ENCODE assay signal across 2 cellular contexts in genomic region chr9:37937403-37937802, GRCh38.
TF ChIP-seq lines count a peak whose summit lies in the region.

No MANE protein-coding gene starts in this region.

TF ChIP-seq in endothelial cell of umbilical vein, 7 proteins besides CTCF, POLR2A, EP300 and RAD21:
- no peak for TF ChIP-seq EZH2 (IDR thresholded peaks at IDR 0.05; ENCODE audit: borderline replicate concordance, low read depth, low read length, severe bottlenecking)
- TF ChIP-seq POLR2AphosphoS5 (IDR thresholded peaks at IDR 0.05; ENCODE audit: insufficient read depth, low read depth, low read length): no peak
- no peak for TF ChIP-seq MYC (IDR thresholded peaks at IDR 0.05; ENCODE audit: low read depth, low read length)
- no peak for TF ChIP-seq MAX (IDR thresholded peaks at IDR 0.05; ENCODE audit: insufficient read depth, insufficient read length)
- TF ChIP-seq JUN (IDR thresholded peaks at IDR 0.05; ENCODE audit: borderline replicate concordance, insufficient read depth, insufficient read length, low read depth): no peak
TF ChIP-seq in endothelial cell of umbilical vein: peak in this region for 0.

TF ChIP-seq in HepG2, 621 proteins besides CTCF, POLR2A, EP300 and RAD21:
- no peak for TF ChIP-seq ZNF749 (CRISPR knock-in tag; IDR thresholded peaks at IDR 0.05; ENCODE audit: borderline replicate concordance)
- TF ChIP-seq ATRX (CRISPR knock-in tag; IDR thresholded peaks at IDR 0.05; ENCODE audit: borderline replicate concordance): no peak
- TF ChIP-seq ZNF468 (CRISPR knock-in tag; IDR thresholded peaks at IDR 0.05): no peak
- no peak for TF ChIP-seq ZNF142 (CRISPR knock-in tag; IDR thresholded peaks at IDR 0.05)
- TF ChIP-seq POLR2AphosphoS2 (IDR thresholded peaks at IDR 0.05; ENCODE audit: low read depth, low read length): no peak
- no peak for TF ChIP-seq SP4 (CRISPR knock-in tag; IDR thresholded peaks at IDR 0.05)
- TF ChIP-seq MAFG (CRISPR knock-in tag; IDR thresholded peaks at IDR 0.05): no peak
- TF ChIP-seq ZBTB46 (CRISPR knock-in tag; IDR thresholded peaks at IDR 0.05; ENCODE audit: borderline replicate concordance): no peak
- TF ChIP-seq ZFP82 (CRISPR knock-in tag; IDR thresholded peaks at IDR 0.05; ENCODE audit: borderline replicate concordance): no peak
- TF ChIP-seq MBD4 (IDR thresholded peaks at IDR 0.05; ENCODE audit: borderline replicate concordance, low read length): no peak
- no peak for TF ChIP-seq ZNF143 (CRISPR knock-in tag; IDR thresholded peaks at IDR 0.05)
- TF ChIP-seq DMAP1 (CRISPR knock-in tag; IDR thresholded peaks at IDR 0.05): no peak
- TF ChIP-seq SNAPC4 (CRISPR knock-in tag; IDR thresholded peaks at IDR 0.05): no peak
- no peak for TF ChIP-seq CBX1 (IDR thresholded peaks at IDR 0.05; ENCODE audit: low read depth)
- TF ChIP-seq IKZF4 (CRISPR knock-in tag; IDR thresholded peaks at IDR 0.05; ENCODE audit: borderline replicate concordance, low read depth, not compliant biosample characterization): no peak
- no peak for TF ChIP-seq ZNF407 (CRISPR knock-in tag; IDR thresholded peaks at IDR 0.05; ENCODE audit: not compliant biosample characterization)
- TF ChIP-seq ZNF382 (CRISPR knock-in tag; IDR thresholded peaks at IDR 0.05; ENCODE audit: borderline replicate concordance): no peak
- TF ChIP-seq SSRP1 (CRISPR knock-in tag; IDR thresholded peaks at IDR 0.05): no peak
- TF ChIP-seq ZNF709 (CRISPR knock-in tag; IDR thresholded peaks at IDR 0.05): no peak
